In genomic region chr14:56745091-56745490, GRCh38 we compare ENCODE assay signal across 17 cellular contexts.
DNase-seq lines count a peak whose midpoint lies in the region; FAIRE-seq and TF ChIP-seq lines count a peak whose summit lies in the region.
"Had no signal": no experiment of that assay in that cellular context is flagged by ENCODE, and none has a peak within 500 bp of the region (broad histone marks: within the 10 kb centered on the region; RNA-seq: fewer than 3 reads in every experiment).

No MANE protein-coding gene starts in this region.

- no peaks in the 10 kb centered on the region for H4K20me1 ChIP-seq in H1 (replicated peaks in 1 of 2; ENCODE audit: control insufficient read depth in 1 of 2, insufficient read depth in 2 of 2, low read length in 2 of 2)

- H3K4ac ChIP-seq in H1 (replicated peaks; ENCODE audit: insufficient read length, low read depth, low read length), result no peak overlapping the region
- H3K4ac ChIP-seq in mesendoderm (ENCODE audit: low read depth, low read length), result no peak overlapping the region

- no peak for TF ChIP-seq POLR2A in H1 (IDR thresholded peaks at IDR 0.05; ENCODE audit: control extremely low read depth in 1 of 2, low read depth in 2 of 2, low read length in 2 of 2)

- TF ChIP-seq EP300 in H1 (IDR thresholded peaks at IDR 0.05; ENCODE audit: borderline replicate concordance in 1 of 2, low read depth in 2 of 2, low read length in 2 of 2), result no peak

- no peak overlapping the region for H3K23ac ChIP-seq in H1 (ENCODE audit: insufficient read length)
- no peak overlapping the region for H3K23ac ChIP-seq in mesendoderm (ENCODE audit: low read length)

- H3K9ac ChIP-seq in H1 (replicated peaks in 1 of 4; ENCODE audit: extremely low read depth in 1 of 4, low read depth in 3 of 4, low read length in 3 of 4) (no peak overlapping the region), mesendoderm (ENCODE audit: low read length) (no peak overlapping the region)

- DNase-seq in EL, result peak; percentile 11
- peak in 1 of 2 experiments; percentile 15 for DNase-seq in SJCRH30
- no peak for DNase-seq in H1 (ENCODE audit: low read depth in 1 of 2, low spot score in 2 of 2)
- DNase-seq in mesendoderm, result peak; percentile 62
- no peak for DNase-seq in NCI-H748 (lab: John Stamatoyannopoulos, UW; ENCODE audit: unreplicated experiment)
- DNase-seq in SHP77 treated with DMSO at 0.1 percent for 48 hours (lab: John Stamatoyannopoulos, UW), result no peak
- DNase-seq in NCI-H1105 treated with DMSO at 0.1 percent for 48 hours (lab: John Stamatoyannopoulos, UW), result no peak
- DNase-seq: BE2C; CD4-positive, alpha-beta memory T cell; DMS153; DMS79 treated with DMSO at 0.1 percent for 48 hours; GF-D8 had no signal

- H2BK120ac ChIP-seq in H1 (replicated peaks; ENCODE audit: low read depth, low read length) (no peak overlapping the region), mesendoderm (ENCODE audit: low read depth, low read length) (no peak overlapping the region)

- no peak overlapping the region for H4K5ac ChIP-seq in H1 (ENCODE audit: insufficient read length, low read depth, low read length)
- no peak overlapping the region for H4K5ac ChIP-seq in mesendoderm (ENCODE audit: low read length)

- H3K4me1 ChIP-seq in SJCRH30 (peaks cover 17% of the 10 kb centered on the region; the same call in 1 of the 2 replicates), H1 (replicated peaks in 1 of 4; ENCODE audit: control insufficient read depth in 3 of 4, insufficient read depth in 4 of 4, low read length in 3 of 4) (peaks cover 0 to 17% (median 2%) of the 10 kb centered on the region in 4 experiments; a peak in 4 of 7 replicates), mesendoderm (ENCODE audit: control insufficient read depth, low read depth, low read length) (no peaks in the 10 kb centered on the region)
- H3K4me1 ChIP-seq: BE2C had no signal

- no peak overlapping the region for H3K18ac ChIP-seq in H1 (ENCODE audit: extremely low read depth, low read length)
- no peak overlapping the region for H3K18ac ChIP-seq in mesendoderm (ENCODE audit: low read length)

- WGBS in H1 (ENCODE audit: extremely low coverage in 1 of 2, insufficient coverage in 1 of 2, insufficient read length in 1 of 2, insufficient replicate concordance in 2 of 2, low coverage in 1 of 2, low lambda C conversion rate in 2 of 2, missing lambda C conversion rate in 1 of 2), 2 experiments, result 53% methylated on average over 4 of the region's 4 CpGs; no CpG with 5 or more reads in 1 of the 2 experiments
- WGBS in mesendoderm (ENCODE audit: extremely low coverage, insufficient coverage, low lambda C conversion rate), result no CpG with 5 or more reads among the region's 4 CpGs

- H3K36me3 ChIP-seq in SJCRH30 (no peaks in the 10 kb centered on the region), H1 (ENCODE audit: control insufficient read depth in 2 of 4, insufficient read depth in 4 of 4, low read length in 3 of 4) (no peaks in the 10 kb centered on the region), mesendoderm (ENCODE audit: control insufficient read depth, insufficient read depth, low read length) (no peaks in the 10 kb centered on the region)
- H3K36me3 ChIP-seq: BE2C had no signal

- H3K79me2 ChIP-seq in H1 (ENCODE audit: control insufficient read depth in 1 of 2, insufficient read depth in 2 of 2, low read length in 2 of 2) (no peaks in the 10 kb centered on the region), mesendoderm (ENCODE audit: control insufficient read depth, insufficient read depth, low read length) (no peaks in the 10 kb centered on the region)

- no peak overlapping the region for H3K4me2 ChIP-seq in H1 (ENCODE audit: insufficient read depth in 1 of 2, low read depth in 2 of 2, low read length in 2 of 2)
- no peak overlapping the region for H3K4me2 ChIP-seq in mesendoderm (ENCODE audit: low read length)

- no peaks in the 10 kb centered on the region for H3K23me2 ChIP-seq in H1 (ENCODE audit: low read depth, low read length)

- H3K27ac ChIP-seq in SJCRH30 (peak overlapping the region; percentile 55; the same call in 1 of the 2 replicates), H1 (ENCODE audit: low read depth, low read length) (no peak overlapping the region), mesendoderm (ENCODE audit: low read depth, low read length) (no peak overlapping the region)
- H3K27ac ChIP-seq: C4-2B had no signal

- H2AK5ac ChIP-seq in H1 (ENCODE audit: low read depth, low read length) (no peak overlapping the region), mesendoderm (ENCODE audit: low read length) (no peak overlapping the region)

- CTCF ChIA-PET in H1 (lab: Charles Lee; ENCODE audit: partially characterized antibody), result interaction anchor here (0.8 to 1.0 kb wide), 2 partner anchors 12 to 28 kb away, joined by 3 read pairs; no protein-coding TSS in a partner anchor

- H4K8ac ChIP-seq in H1 (ENCODE audit: extremely low read depth, insufficient read depth, low read length), result no peak overlapping the region
- H4K8ac ChIP-seq in mesendoderm (ENCODE audit: low read depth, low read length), result no peak overlapping the region

- H2BK5ac ChIP-seq in H1 (ENCODE audit: low read depth, low read length) (no peak overlapping the region; the same call in 1 of the 2 replicates), mesendoderm (ENCODE audit: low read length) (no peak overlapping the region)

- H4K91ac ChIP-seq in H1 (replicated peaks; ENCODE audit: insufficient read length, low read length), result no peak overlapping the region

- H3K79me1 ChIP-seq in H1 (ENCODE audit: low read depth, low read length), result no peaks in the 10 kb centered on the region
- H3K79me1 ChIP-seq in mesendoderm (ENCODE audit: low read length), result no peaks in the 10 kb centered on the region

- no peak for TF ChIP-seq RAD21 in H1 (IDR thresholded peaks at IDR 0.05 in 1 of 2, conservative IDR thresholded peaks at IDR 0.05 in 1 of 2; ENCODE audit: low read depth in 2 of 2, low read length in 2 of 2)

- no peak overlapping the region for H2BK12ac ChIP-seq in H1 (ENCODE audit: low read depth, low read length)

- H2BK15ac ChIP-seq in H1 (ENCODE audit: low read length) (no peak overlapping the region), mesendoderm (replicated peaks; ENCODE audit: low read depth) (no peak overlapping the region)

- no peak for TF ChIP-seq CTCF in H1 (IDR thresholded peaks at IDR 0.05; ENCODE audit: control extremely low read depth in 1 of 3, insufficient read depth in 1 of 3, low read depth in 1 of 3, low read length in 3 of 3)

- H3K27me3 ChIP-seq in SJCRH30, result no peaks in the 10 kb centered on the region
- H3K27me3 ChIP-seq in H1 (replicated peaks in 1 of 4; ENCODE audit: control insufficient read depth in 3 of 4, extremely low read depth in 1 of 4, insufficient read depth in 3 of 4, low read length in 3 of 4), result 0 out of 7 replicates have a peak, but pooled peaks cover 0 to 2% (median 0%) of the 10 kb centered on the region in 4 experiments
- H3K27me3 ChIP-seq in mesendoderm (ENCODE audit: insufficient read depth, low read length, poor library complexity), result no peaks in the 10 kb centered on the region
- H3K27me3 ChIP-seq: BE2C had no signal

- no peak overlapping the region for H3K14ac ChIP-seq in H1 (ENCODE audit: insufficient read length)

- H3K56ac ChIP-seq in H1 (replicated peaks; ENCODE audit: insufficient read length, low read depth, low read length), result no peak overlapping the region
- H3K56ac ChIP-seq in mesendoderm (ENCODE audit: low read length), result no peak overlapping the region

- no peak for FAIRE-seq in H1 (lab: Jason Lieb, UNC)
- FAIRE-seq: A204.1, D721Med, GM19239, H54 had no signal

- H3K9me3 ChIP-seq in SJCRH30 (replicated peaks) (no peaks in the 10 kb centered on the region), H1 (ENCODE audit: insufficient read depth in 2 of 2, low read depth in 1 of 2, low read length in 1 of 2) (no peaks in the 10 kb centered on the region)
- H3K9me3 ChIP-seq: BE2C had no signal

- H2BK20ac ChIP-seq in H1 (ENCODE audit: low read length), result no peak overlapping the region

- no peak overlapping the region for H3K4me3 ChIP-seq in SJCRH30
- no peak overlapping the region for H3K4me3 ChIP-seq in H1 (ENCODE audit: extremely low read depth in 1 of 4, insufficient read depth in 2 of 4, low read depth in 3 of 4, low read length in 4 of 4)
- H3K4me3 ChIP-seq in mesendoderm (ENCODE audit: low read length), result no peak overlapping the region

- H2AFZ ChIP-seq in H1 (ENCODE audit: low read length), result no peak overlapping the region

- POLR2A ChIA-PET in H1 (lab: Charles Lee; ENCODE audit: partially characterized antibody), result interaction anchor here (0.6 kb wide), 1 partner anchor 50 kb away, joined by 4 read pairs; no protein-coding TSS in a partner anchor

TF ChIP-seq in H1, 55 proteins besides CTCF, POLR2A, EP300 and RAD21:
- peak; percentile 82 for TF ChIP-seq TEAD4 (IDR thresholded peaks at IDR 0.05; ENCODE audit: low read depth, low read length)
- no peak for TF ChIP-seq JUND (IDR thresholded peaks at IDR 0.05; ENCODE audit: low read length)
- no peak for TF ChIP-seq RXRA (IDR thresholded peaks at IDR 0.05; ENCODE audit: insufficient read depth, low read depth, low read length)
- TF ChIP-seq NRF1 (IDR thresholded peaks at IDR 0.05; ENCODE audit: low read depth, low read length), result no peak
TF ChIP-seq in H1: peak in this region for 1.

Comparison
In these comparisons a context has a peak if more than half of its experiments do, and no peak if none do; other contexts are left out.
1. DNase-seq: peak in EL (single experiment) and mesendoderm (single experiment); none in H1 (0 of 2), NCI-H748 (single experiment), SHP77 treated with DMSO at 0.1 percent for 48 hours (single experiment) and NCI-H1105 treated with DMSO at 0.1 percent for 48 hours (single experiment).